In genomic region chr19:58395220-58395978, GRCh38 we compare ENCODE assay signal across 1 cellular context.
TF ChIP-seq lines count a peak whose summit lies in the region.

Gene RNF225, plus strand, starts transcription at chr19:58395656. Its CDS starts 434 bp downstream, at chr19:58396090.

TF ChIP-seq in HEK293, 187 proteins besides CTCF, POLR2A, EP300 and RAD21 (continued from another document):
- TF ChIP-seq HOXC10 (CRISPR knock-in tag; IDR thresholded peaks at IDR 0.05) (0 out of 2 replicates have a peak, but pooled peaks have one; percentile 32), PATZ1 (tag by site-specific recombination; IDR thresholded peaks at IDR 0.05) (0 out of 2 replicates have a peak, but pooled peaks have one; percentile 13), PRDM10 (tag by site-specific recombination; IDR thresholded peaks at IDR 0.05) (peak; percentile 85), GLIS2 (tag by site-specific recombination; IDR thresholded peaks at IDR 0.05) (peak; percentile 67), SP2 (tag by site-specific recombination; IDR thresholded peaks at IDR 0.05) (peak; percentile 77), SCRT1 (tag by site-specific recombination; IDR thresholded peaks at IDR 0.05; ENCODE audit: borderline replicate concordance) (no peak; the same call in 1 of the 2 replicates), ZFP69B (tag by site-specific recombination; IDR thresholded peaks at IDR 0.05) (peak; percentile 75; the same call in 1 of the 2 replicates), ZNF449 (tag by site-specific recombination; IDR thresholded peaks at IDR 0.05) (0 out of 2 replicates have a peak, but pooled peaks have one; percentile 52), ZBTB1 (tag by site-specific recombination; IDR thresholded peaks at IDR 0.05) (no peak), HIC1 (tag by site-specific recombination; IDR thresholded peaks at IDR 0.05) (no peak; the same call in 1 of the 2 replicates), MZF1 (tag by site-specific recombination; IDR thresholded peaks at IDR 0.05; ENCODE audit: borderline replicate concordance) (peak; percentile 68), KLF7 (tag by site-specific recombination; IDR thresholded peaks at IDR 0.05; ENCODE audit: borderline replicate concordance) (no peak), SCRT2 (tag by site-specific recombination; IDR thresholded peaks at IDR 0.05) (peak; percentile 54)
TF ChIP-seq in HEK293: peak in this region for 17.
